ENCODE assay signal across 9 cellular contexts in the genomic region with DNA sequence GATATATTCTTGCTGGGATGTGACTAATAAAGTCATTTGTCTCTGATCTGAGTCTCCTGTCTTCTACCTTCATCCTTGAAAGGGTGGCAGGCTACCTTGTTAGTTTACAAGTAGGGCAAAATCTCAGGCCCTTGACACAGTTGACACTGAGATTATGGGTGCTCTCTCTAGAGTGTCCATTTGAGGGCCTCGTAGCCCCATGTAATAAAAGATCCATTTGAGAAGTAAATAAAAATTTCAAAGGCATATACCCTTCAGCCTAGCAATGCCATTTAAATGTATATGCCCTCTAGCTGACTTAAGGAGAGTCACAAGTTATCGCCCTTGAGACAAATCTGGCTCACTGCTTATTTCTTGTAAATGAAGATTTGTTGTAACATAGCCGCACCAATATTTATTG.
A peak's percentile ranks its signal among the peaks of the same experiment; 100 is the strongest.
DNase-seq lines count a peak whose midpoint lies in the region; ATAC-seq and TF ChIP-seq lines count a peak whose summit lies in the region.
"Had no signal": no experiment of that assay in that cellular context is flagged by ENCODE, and none has a peak within 500 bp of the region (broad histone marks: within the 10 kb centered on the region; RNA-seq: fewer than 3 reads in every experiment).

No MANE protein-coding gene starts in this region.

- no peaks in the 10 kb centered on the region for H4K20me1 ChIP-seq in PC-3 (ENCODE audit: low read length)

- no peak overlapping the region for H3K9ac ChIP-seq in PC-3 (ENCODE audit: low read length)

- no peaks in the 10 kb centered on the region for H3K36me3 ChIP-seq in A673 (ENCODE audit: insufficient read depth, low read length, poor library complexity, severe bottlenecking)
- H3K36me3 ChIP-seq in PC-3 (ENCODE audit: low read depth, low read length) = no peaks in the 10 kb centered on the region

- peaks cover 37% of the 10 kb centered on the region for H3K4me1 ChIP-seq in A673 (ENCODE audit: insufficient read depth, low read length, poor library complexity, severe bottlenecking)
- H3K4me1 ChIP-seq in PC-3 (ENCODE audit: insufficient read depth, low read length) = peaks cover 23% of the 10 kb centered on the region
- peaks cover 15% of the 10 kb centered on the region for H3K4me1 ChIP-seq in foreskin keratinocyte

- H3K9me2 ChIP-seq in PC-3 (replicated peaks; ENCODE audit: low read length) = no peaks in the 10 kb centered on the region

- H3K4me2 ChIP-seq in PC-3 (ENCODE audit: low read length) = no peak overlapping the region

- no peak overlapping the region for H3K27ac ChIP-seq in A673 (ENCODE audit: low read depth, low read length, poor library complexity, severe bottlenecking)
- no peak overlapping the region for H3K27ac ChIP-seq in PC-3 (ENCODE audit: low read length)
- no peak overlapping the region for H3K27ac ChIP-seq in foreskin keratinocyte

- intact Hi-C loops in A673 (cut with micrococcal nuclease; ENCODE audit: unreplicated experiment) = loop anchor here (5.0 to 10.0 kb wide), 3 partner anchors 125 to 522 kb away; no protein-coding TSS in a partner anchor
- intact Hi-C loops in PC-3 (cut with micrococcal nuclease) = loop anchor here (10.0 kb wide), 1 partner anchor 198 kb away; no protein-coding TSS in a partner anchor

- ATAC-seq in PC-3 = peak; percentile 42
- ATAC-seq in foreskin keratinocyte = no peak
- no peak for ATAC-seq in HG03469 (IDR thresholded peaks at IDR 0.05; ENCODE audit: unreplicated experiment)
- ATAC-seq in HG03442 (IDR thresholded peaks at IDR 0.05; ENCODE audit: unreplicated experiment) = no peak
- ATAC-seq: natural killer cell treated with Interleukin-12 subunit alpha and Interleukin-12 subunit beta and Interleukin-15 and Interleukin-18, amount 100 ng/mL, for 72 hours had no signal

- H3K9me3 ChIP-seq in A673 (ENCODE audit: low read depth, low read length, poor library complexity, severe bottlenecking) = no peaks in the 10 kb centered on the region
- no peaks in the 10 kb centered on the region for H3K9me3 ChIP-seq in PC-3 (ENCODE audit: low read length)

- H2AFZ ChIP-seq in PC-3 (ENCODE audit: low read length) = no peak overlapping the region

- H3K27me3 ChIP-seq in A673 (replicated peaks; ENCODE audit: insufficient read depth, low read depth, low read length, poor library complexity) = no peaks in the 10 kb centered on the region
- H3K27me3 ChIP-seq in PC-3 (ENCODE audit: low read length) = no peaks in the 10 kb centered on the region
- no peaks in the 10 kb centered on the region for H3K27me3 ChIP-seq in foreskin keratinocyte

- POLR2A ChIA-PET in A673 (lab: Charles Lee; ENCODE audit: low non-redundant PET) (no interaction called here), GM10248 (lab: Yijun Ruan, JAX) (no interaction called here), PC-3 (lab: Charles Lee; ENCODE audit: unreplicated experiment) (no interaction called here)

- H3F3A ChIP-seq in PC-3 (ENCODE audit: low read length, unreplicated experiment) = no peaks in the 10 kb centered on the region

- DNase-seq in A673 (ENCODE audit: low spot score) = peak; percentile 58
- DNase-seq in GM10248 (ENCODE audit: extremely low spot score) = peak; percentile 10
- peak; percentile 19 for DNase-seq in PC-3
- DNase-seq in foreskin keratinocyte = no peak
- DNase-seq in stimulated activated CD4-positive, alpha-beta T cell treated with anti-CD3 and anti-CD28 coated beads, Interleukin-1b, Interleukin-23, amount 100 ng/mL, for 48 hours = no peak
- no peak for DNase-seq in activated gamma-delta T cell (lab: John Stamatoyannopoulos, UW)

- CTCF ChIA-PET in A673 (lab: Charles Lee) (no interaction called here), GM10248 (lab: Yijun Ruan, JAX) (interaction anchor here (1.3 to 1.7 kb wide), 3 partner anchors 12 to 121 kb away, joined by 4 to 5 read pairs (median 5); no protein-coding TSS in a partner anchor), PC-3 (lab: Charles Lee) (no interaction called here)

- TF ChIP-seq CTCF in A673 (conservative IDR thresholded peaks at IDR 0.05; ENCODE audit: low read depth, low read length) = peak; percentile 44
- TF ChIP-seq CTCF in GM10248 (IDR thresholded peaks at IDR 0.05; ENCODE audit: control extremely low read depth, extremely low read depth, low read depth, missing control alignments) = peak; percentile 28
- peak; percentile 39; the same call in 1 of the 2 replicates for TF ChIP-seq CTCF in PC-3 (conservative IDR thresholded peaks at IDR 0.05; ENCODE audit: low read depth, low read length)
- TF ChIP-seq CTCF in foreskin keratinocyte (conservative IDR thresholded peaks at IDR 0.05) = peak; percentile 39

- BruUV-seq in A673 (replicated peaks; lab: Mats Ljungman, UMichigan) = no TSS peak
- no TSS peak for BruUV-seq in PC-3 (replicated peaks; lab: Mats Ljungman, UMichigan)

- H3K79me2 ChIP-seq in PC-3 (ENCODE audit: low read length) = peaks cover 37% of the 10 kb centered on the region; the same call in 1 of the 2 replicates

- H3K4me3 ChIP-seq in A673 (ENCODE audit: low read depth, low read length, poor library complexity, severe bottlenecking) (no peak overlapping the region), PC-3 (ENCODE audit: low read length) (no peak overlapping the region)

Comparison
In these comparisons a context has a peak if more than half of its experiments do, and no peak if none do; other contexts are left out.
1. DNase-seq: peak in A673 (single experiment), GM10248 (single experiment) and PC-3 (single experiment); none in foreskin keratinocyte (0 of 2), stimulated activated CD4-positive, alpha-beta T cell treated with anti-CD3 and anti-CD28 coated beads, Interleukin-1b, Interleukin-23, amount 100 ng/mL, for 48 hours (single experiment) and activated gamma-delta T cell (single experiment).
2. Peak in every context shown above with its lines, with median percentiles within 50 percentile points of each other: CTCF ChIP-seq.